8 cellular contexts compared by ENCODE assay signal in genomic region chrX:68828740-68829593, GRCh38. TPM values are rescaled to one million over a fixed set of nuclear protein-coding genes. Genes with fewer than 3 reads are reported as not detected.
A peak's percentile ranks its signal among the peaks of the same experiment; 100 is the strongest.
DNase-seq lines count a peak whose midpoint lies in the region; ATAC-seq and TF ChIP-seq lines count a peak whose summit lies in the region.

EFNB1 (plus strand) TSS chrX:68829021; CDS start chrX:68829777, 756 bp downstream.

- DNase-seq in AG09319 (ENCODE audit: extremely low read depth, low read depth), result peak; percentile 93
- DNase-seq in NCI-H460 (ENCODE audit: extremely low read depth, low read depth), result peak; percentile 94
- peak; percentile 66 to 68 for DNase-seq in activated CD4-positive, alpha-beta T cell treated with anti-CD3 and anti-CD28 coated beads for 24 hours (ENCODE audit: low read depth in 2 of 2)
- peak; percentile 97 for DNase-seq in choroid plexus epithelial cell (ENCODE audit: low read depth)
- DNase-seq in kidney glomerular epithelial cell (lab: John Stamatoyannopoulos, UW), result peak; percentile 84
- DNase-seq in stimulated activated CD4-positive, alpha-beta T cell treated with anti-CD3 and anti-CD28 coated beads, Interleukin-15, amount 100 ng/mL, for 48 hours (ENCODE audit: low read depth in 2 of 2), result peak; percentile 70 to 75

- ATAC-seq in GM19023 (IDR thresholded peaks at IDR 0.05; ENCODE audit: unreplicated experiment), result peak; percentile 90
- peak; percentile 98 for ATAC-seq in HG03196 (IDR thresholded peaks at IDR 0.05; ENCODE audit: unreplicated experiment)

- no peak for TF ChIP-seq CTCF in AG09319 (IDR thresholded peaks at IDR 0.05; ENCODE audit: low read depth, low read length)
- no peak for TF ChIP-seq CTCF in choroid plexus epithelial cell (conservative IDR thresholded peaks at IDR 0.05; ENCODE audit: low read depth, low read length)

- H3K4me3 ChIP-seq in choroid plexus epithelial cell (ENCODE audit: low read depth, low read length), result peak within 1 kb of the TSS; percentile 73

RNA-seq across cellular contexts. Expression of gene EFNB1, which starts in this region (rescaled TPM):
- 7.4 and 8.2 TPM in 2 replicates for total RNA-seq in NCI-H460 (2014; rRNA removed; shearing (Covaris generic))
- polyA plus RNA-seq in NCI-H460 (2014; cell fraction: nucleus; rRNA removed), result 8.0 and 12.3 TPM in 2 replicates

Comparison
In these comparisons a context has a peak if more than half of its experiments do, and no peak if none do; other contexts are left out.
1. Peak in every context shown above with its lines: DNase-seq, ATAC-seq and H3K4me3 ChIP-seq.